ENCODE assay signal across 16 cellular contexts in genomic region chr2:202815548-202816420, GRCh38. TPM values are rescaled to one million over a fixed set of nuclear protein-coding genes. Genes with fewer than 3 reads are reported as not detected.
DNase-seq lines count a peak whose midpoint lies in the region; ATAC-seq, FAIRE-seq and TF ChIP-seq lines count a peak whose summit lies in the region.
"Had no signal": no experiment of that assay in that cellular context is flagged by ENCODE, and none has a peak within 500 bp of the region (broad histone marks: within the 10 kb centered on the region; RNA-seq: fewer than 3 reads in every experiment).

No MANE protein-coding gene starts in this region.

- H2BK5ac ChIP-seq in IMR-90 (ENCODE audit: low read depth, low read length, poor library complexity, severe bottlenecking), result no peak overlapping the region
- no peak overlapping the region for H2BK5ac ChIP-seq in H1 (ENCODE audit: low read depth, low read length)

- POLR2A ChIA-PET in IMR-90 (lab: Charles Lee; ENCODE audit: unreplicated experiment) (interaction anchor here (0.6 kb wide), 1 partner anchor 1093 kb away, joined by 3 read pairs; no protein-coding TSS in a partner anchor), H1 (lab: Charles Lee; ENCODE audit: partially characterized antibody) (no interaction called here)

- H3K14ac ChIP-seq in IMR-90 (replicated peaks; ENCODE audit: low read depth, low read length) (no peak overlapping the region), H1 (ENCODE audit: insufficient read length) (no peak overlapping the region)

- TF ChIP-seq CTCF in IMR-90 (conservative IDR thresholded peaks at IDR 0.05; ENCODE audit: low read depth, low read length), result no peak
- TF ChIP-seq CTCF in H1 (IDR thresholded peaks at IDR 0.05; ENCODE audit: control extremely low read depth in 1 of 3, insufficient read depth in 1 of 3, low read depth in 1 of 3, low read length in 3 of 3), result no peak
- TF ChIP-seq CTCF in kidney (IDR thresholded peaks at IDR 0.05; ENCODE audit: borderline replicate concordance, extremely low read depth, insufficient read depth), result no peak

- no peaks in the 10 kb centered on the region for H3K27me3 ChIP-seq in IMR-90 (ENCODE audit: control insufficient read depth, insufficient read depth, low read length)
- no peaks in the 10 kb centered on the region for H3K27me3 ChIP-seq in H1 (replicated peaks in 1 of 4; ENCODE audit: control insufficient read depth in 3 of 4, extremely low read depth in 1 of 4, insufficient read depth in 3 of 4, low read length in 3 of 4)
- H3K27me3 ChIP-seq in skeletal muscle satellite cell (ENCODE audit: control insufficient read depth, insufficient read depth, low read length), result no peaks in the 10 kb centered on the region
- H3K27me3 ChIP-seq: neutrophil had no signal

- no peak overlapping the region for H3K27ac ChIP-seq in IMR-90 (ENCODE audit: insufficient read depth, low read length)
- no peak overlapping the region for H3K27ac ChIP-seq in H1 (ENCODE audit: low read depth, low read length)
- H3K27ac ChIP-seq in kidney (ENCODE audit: low read depth in 2 of 2, low read length in 2 of 2), result no peak overlapping the region
- H3K27ac ChIP-seq: neutrophil had no signal

- no peak for TF ChIP-seq EP300 in H1 (IDR thresholded peaks at IDR 0.05; ENCODE audit: borderline replicate concordance in 1 of 2, low read depth in 2 of 2, low read length in 2 of 2)

- peak; percentile 75 for ATAC-seq in IMR-90 (ENCODE audit: low read depth)
- no peak for ATAC-seq in GM19324 (IDR thresholded peaks at IDR 0.05; ENCODE audit: low FRiP score, unreplicated experiment)
- no peak for ATAC-seq in GM21526 (IDR thresholded peaks at IDR 0.05; ENCODE audit: low FRiP score, unreplicated experiment)
- ATAC-seq: HCT116, Panc1 had no signal

- H3K79me1 ChIP-seq in IMR-90 (ENCODE audit: low read depth in 1 of 2, low read length in 2 of 2), result no peaks in the 10 kb centered on the region
- no peaks in the 10 kb centered on the region for H3K79me1 ChIP-seq in H1 (ENCODE audit: low read depth, low read length)

- H2AFZ ChIP-seq in IMR-90 (replicated peaks; ENCODE audit: low read length, poor library complexity), result no peak overlapping the region
- no peak overlapping the region for H2AFZ ChIP-seq in H1 (ENCODE audit: low read length)

- H3K4me3 ChIP-seq in IMR-90 (ENCODE audit: insufficient read depth, low read depth, low read length) (no peak overlapping the region), H1 (ENCODE audit: extremely low read depth in 1 of 4, insufficient read depth in 2 of 4, low read depth in 3 of 4, low read length in 4 of 4) (no peak overlapping the region), kidney (ENCODE audit: low read length in 2 of 2) (no peak overlapping the region), skeletal muscle satellite cell (ENCODE audit: low read length) (no peak overlapping the region)

- no peaks in the 10 kb centered on the region for H3K79me2 ChIP-seq in H1 (ENCODE audit: control insufficient read depth in 1 of 2, insufficient read depth in 2 of 2, low read length in 2 of 2)

- intact Hi-C loops in IMR-90 (cut with micrococcal nuclease), result no loop called here
- intact Hi-C loops in kidney (cut with DNase I), result no loop called here

- H4K20me1 ChIP-seq in IMR-90 (ENCODE audit: insufficient read depth, low read length) (no peaks in the 10 kb centered on the region), H1 (replicated peaks in 1 of 2; ENCODE audit: control insufficient read depth in 1 of 2, insufficient read depth in 2 of 2, low read length in 2 of 2) (peaks cover 0 to 2% of the 10 kb centered on the region in 2 experiments)

- no TSS peak for BruUV-seq in IMR-90 (replicated peaks; lab: Mats Ljungman, UMichigan)

- no CpG with 5 or more reads among the region's 4 CpGs for WGBS in IMR-90 (ENCODE audit: extremely low coverage in 2 of 2, insufficient read length in 1 of 2), 2 experiments
- WGBS in H1 (ENCODE audit: extremely low coverage in 1 of 2, insufficient coverage in 1 of 2, insufficient read length in 1 of 2, insufficient replicate concordance in 2 of 2, low coverage in 1 of 2, low lambda C conversion rate in 2 of 2, missing lambda C conversion rate in 1 of 2), 2 experiments, result 91% methylated on average over 4 of the region's 4 CpGs; no CpG with 5 or more reads in 1 of the 2 experiments

- H3K18ac ChIP-seq in IMR-90 (ENCODE audit: low read depth, low read length) (no peak overlapping the region), H1 (ENCODE audit: extremely low read depth, low read length) (no peak overlapping the region)

- in situ Hi-C loops in IMR-90 (cut with MboI; ENCODE audit: low sequenced_read_pairs), result no loop called here

- no peaks in the 10 kb centered on the region for H3K23me2 ChIP-seq in H1 (ENCODE audit: low read depth, low read length)

- H4K8ac ChIP-seq in IMR-90 (ENCODE audit: low read depth in 2 of 2, low read length in 2 of 2) (no peak overlapping the region), H1 (ENCODE audit: extremely low read depth, insufficient read depth, low read length) (no peak overlapping the region)

- CTCF ChIA-PET in IMR-90 (lab: Yijun Ruan, JAX), result interaction anchor here (0.6 kb wide), 2 partner anchors 116 to 145 kb away, joined by 3 to 6 read pairs; no protein-coding TSS in a partner anchor
- CTCF ChIA-PET in H1 (lab: Charles Lee; ENCODE audit: partially characterized antibody), result no interaction called here

- H3K4me1 ChIP-seq in IMR-90 (ENCODE audit: control insufficient read depth, insufficient read depth, low read length) (peaks cover 2% of the 10 kb centered on the region; the same call in 1 of the 2 replicates), H1 (replicated peaks in 1 of 4; ENCODE audit: control insufficient read depth in 3 of 4, insufficient read depth in 4 of 4, low read length in 3 of 4) (no peaks in the 10 kb centered on the region), kidney (ENCODE audit: control insufficient read depth in 1 of 2, insufficient read depth in 1 of 2, low read depth in 1 of 2, low read length in 2 of 2) (no peaks in the 10 kb centered on the region), skeletal muscle satellite cell (ENCODE audit: control insufficient read depth, insufficient read depth, low read length) (peaks cover 10% of the 10 kb centered on the region)

- H2BK120ac ChIP-seq in IMR-90 (ENCODE audit: low read depth, low read length) (no peak overlapping the region), H1 (replicated peaks; ENCODE audit: low read depth, low read length) (no peak overlapping the region)

- dilution Hi-C loops in IMR-90 (cut with HindIII; ENCODE audit: low sequenced_read_pairs, unreplicated experiment), result no loop called here

- H3K4me2 ChIP-seq in IMR-90 (ENCODE audit: low read depth, low read length) (peak overlapping the region; percentile 2; the same call in 1 of the 2 replicates), H1 (ENCODE audit: insufficient read depth in 1 of 2, low read depth in 2 of 2, low read length in 2 of 2) (no peak overlapping the region), skeletal muscle satellite cell (ENCODE audit: low read length) (peak overlapping the region; percentile 21)

- no peak overlapping the region for H2BK15ac ChIP-seq in IMR-90 (ENCODE audit: low read depth, low read length)
- no peak overlapping the region for H2BK15ac ChIP-seq in H1 (ENCODE audit: low read length)

- no peak overlapping the region for H3K23ac ChIP-seq in IMR-90 (ENCODE audit: low read depth, low read length)
- H3K23ac ChIP-seq in H1 (ENCODE audit: insufficient read length), result no peak overlapping the region

- H2AK9ac ChIP-seq in IMR-90 (replicated peaks; ENCODE audit: low read depth, low read length, poor library complexity), result no peak overlapping the region

- no peak for TF ChIP-seq RAD21 in IMR-90 (IDR thresholded peaks at IDR 0.05; ENCODE audit: low read length)
- no peak for TF ChIP-seq RAD21 in H1 (IDR thresholded peaks at IDR 0.05 in 1 of 2, conservative IDR thresholded peaks at IDR 0.05 in 1 of 2; ENCODE audit: low read depth in 2 of 2, low read length in 2 of 2)

- DNase-seq in IMR-90 (peak; percentile 58), H1 (ENCODE audit: low read depth in 1 of 2, low spot score in 2 of 2) (no peak), kidney (no peak), HuH-7 (ENCODE audit: low spot score) (no peak), NCI-H524 (lab: John Stamatoyannopoulos, UW) (no peak)
- DNase-seq: activated CD4-positive, alpha-beta T cell treated with anti-CD3 and anti-CD28 coated beads, Interleukin-2, amount 50 U/mL, for 48 hours; activated gamma-delta T cell; stimulated activated CD4-positive, alpha-beta T cell treated with anti-CD3 and anti-CD28 coated beads, Interleukin-4, amount 100 ng/mL, for 1 hour; stimulated activated naive CD4-positive, alpha-beta T cell; T-helper 9 cell had no signal

- no peak overlapping the region for H2BK20ac ChIP-seq in IMR-90 (ENCODE audit: low read depth, low read length)
- no peak overlapping the region for H2BK20ac ChIP-seq in H1 (ENCODE audit: low read length)

- no peak for TF ChIP-seq POLR2A in IMR-90 (IDR thresholded peaks at IDR 0.05; ENCODE audit: low read depth, low read length)
- no peak for TF ChIP-seq POLR2A in H1 (IDR thresholded peaks at IDR 0.05; ENCODE audit: control extremely low read depth in 1 of 2, low read depth in 2 of 2, low read length in 2 of 2)

- no peak overlapping the region for H4K5ac ChIP-seq in IMR-90 (ENCODE audit: low read depth, low read length)
- H4K5ac ChIP-seq in H1 (ENCODE audit: insufficient read length, low read depth, low read length), result no peak overlapping the region

- no peak overlapping the region for H2BK12ac ChIP-seq in H1 (ENCODE audit: low read depth, low read length)

- no peak overlapping the region for H3K4ac ChIP-seq in IMR-90 (ENCODE audit: low read depth, low read length)
- H3K4ac ChIP-seq in H1 (replicated peaks; ENCODE audit: insufficient read length, low read depth, low read length), result no peak overlapping the region

- H3K9me1 ChIP-seq in IMR-90 (ENCODE audit: insufficient read depth, low read length), result no peaks in the 10 kb centered on the region; the same call in 1 of the 2 replicates

- peak; percentile 32 for FAIRE-seq in H1 (lab: Jason Lieb, UNC)
- peak; percentile 66 for FAIRE-seq in kidney (lab: Jason Lieb, UNC)

- H3K9ac ChIP-seq in IMR-90 (ENCODE audit: low read depth, low read length) (no peak overlapping the region), H1 (replicated peaks in 1 of 4; ENCODE audit: extremely low read depth in 1 of 4, low read depth in 3 of 4, low read length in 3 of 4) (no peak overlapping the region), kidney (ENCODE audit: low read length in 2 of 2) (no peak overlapping the region), skeletal muscle satellite cell (ENCODE audit: low read depth, low read length) (no peak overlapping the region)

- H3K9me3 ChIP-seq in IMR-90 (ENCODE audit: control insufficient read depth, insufficient read depth, low read length) (no peaks in the 10 kb centered on the region), H1 (ENCODE audit: insufficient read depth in 2 of 2, low read depth in 1 of 2, low read length in 1 of 2) (no peaks in the 10 kb centered on the region), kidney (ENCODE audit: control insufficient read depth in 1 of 2, low read length in 2 of 2) (no peaks in the 10 kb centered on the region), skeletal muscle satellite cell (replicated peaks; ENCODE audit: low read length) (no peaks in the 10 kb centered on the region)
- H3K9me3 ChIP-seq: neutrophil had no signal

- H3K36me3 ChIP-seq in IMR-90 (ENCODE audit: control insufficient read depth, insufficient read depth, low read length) (no peaks in the 10 kb centered on the region), H1 (ENCODE audit: control insufficient read depth in 2 of 4, insufficient read depth in 4 of 4, low read length in 3 of 4) (no peaks in the 10 kb centered on the region; a peak in 1 of 8 replicates), kidney (ENCODE audit: control insufficient read depth in 1 of 2, insufficient read depth in 2 of 2, low read length in 2 of 2) (no peaks in the 10 kb centered on the region), skeletal muscle satellite cell (ENCODE audit: insufficient read depth, low read length) (no peaks in the 10 kb centered on the region)
- H3K36me3 ChIP-seq: neutrophil had no signal

- H2AK5ac ChIP-seq in IMR-90 (ENCODE audit: low read depth, low read length) (no peak overlapping the region), H1 (ENCODE audit: low read depth, low read length) (no peak overlapping the region)

- H4K91ac ChIP-seq in IMR-90 (ENCODE audit: insufficient read depth, low read depth, low read length), result no peak overlapping the region
- H4K91ac ChIP-seq in H1 (replicated peaks; ENCODE audit: insufficient read length, low read length), result no peak overlapping the region

- no peak overlapping the region for H3K56ac ChIP-seq in IMR-90 (ENCODE audit: extremely low read depth, insufficient read depth, low read length)
- no peak overlapping the region for H3K56ac ChIP-seq in H1 (replicated peaks; ENCODE audit: insufficient read length, low read depth, low read length)

RNA-seq across cellular contexts. Expression of gene ICA1L, which starts 55.8 kb away (rescaled TPM):
- 1.8 and 1.9 TPM in 2 replicates for total RNA-seq in IMR-90 (2012; rRNA removed)
- 1.7 and 1.8 TPM in 2 replicates for polyA plus RNA-seq in IMR-90 (2012; rRNA removed)
- polyA plus RNA-seq in IMR-90 (2012; cell fraction: cytosol; rRNA removed), result 0.34 and 0.48 TPM in 2 replicates
- polyA plus RNA-seq in IMR-90 (2012; cell fraction: nucleus; rRNA removed; ENCODE audit: low replicate concordance), result 1.6 and 9.3 TPM in 2 replicates
- 3.4 TPM in 2 replicates for total RNA-seq in H1 (2021; fragmentation: NEBNext Ultra II Directional; extraction: Animal tissue kit (Norgen Biotek cat#: 25700))
- polyA plus RNA-seq in H1 (2011; rRNA removed), result 0.71 and 1.1 TPM in 2 replicates
- 1.3 TPM for polyA plus RNA-seq in H1 (2011; cell fraction: cytosol; rRNA removed)
- 2.5 TPM for polyA plus RNA-seq in H1 (2011; cell fraction: nucleus; rRNA removed)
- polyA plus RNA-seq in H1 (2012, experiment 1 of 2), result 0.95 to 2.5 TPM (median 1.2 TPM) in 4 replicates
- polyA plus RNA-seq in H1 (2012, experiment 2 of 2), result 0.08 TPM
- 2.1 TPM for polyA plus RNA-seq in H1 (2013, experiment 1 of 2)
- 1.7 TPM for polyA plus RNA-seq in H1 (2013, experiment 2 of 2)
- 2.3 and 5.7 TPM in 2 replicates for polyA minus RNA-seq in H1 (2011; rRNA and poly(A)+ RNA removed)
- polyA minus RNA-seq in H1 (2011; cell fraction: cytosol; rRNA and poly(A)+ RNA removed), result 1.8 TPM
- 7.6 TPM for polyA minus RNA-seq in H1 (2011; cell fraction: nucleus; rRNA and poly(A)+ RNA removed)
- total RNA-seq in kidney, result 9.9 TPM
- polyA plus RNA-seq in kidney (ENCODE audit: insufficient read depth, low read depth, low replicate concordance), result 1.5 TPM
- total RNA-seq in skeletal muscle satellite cell (2012; rRNA removed), result 2.8 and 5.0 TPM in 2 replicates

Comparison
In these comparisons a context has a peak if more than half of its experiments do, and no peak if none do; other contexts are left out.
1. H3K4me2 ChIP-seq: peak in IMR-90 (single experiment) and skeletal muscle satellite cell (single experiment); none in H1 (0 of 2).